In genomic region chr1:145995148-145995851, GRCh38 we compare ENCODE assay signal across 10 cellular contexts. TPM values are rescaled to one million over a fixed set of nuclear protein-coding genes. Genes with fewer than 3 reads are reported as not detected.
DNase-seq lines count a peak whose midpoint lies in the region; ATAC-seq, FAIRE-seq and TF ChIP-seq lines count a peak whose summit lies in the region.
"Had no signal": no experiment of that assay in that cellular context is flagged by ENCODE, and none has a peak within 500 bp of the region (broad histone marks: within the 10 kb centered on the region; RNA-seq: fewer than 3 reads in every experiment).

No MANE protein-coding gene starts in this region.

- no peak for FAIRE-seq in kidney (lab: Jason Lieb, UNC)
- FAIRE-seq: TTC549 had no signal

- H3K27me3 ChIP-seq in thoracic aorta (replicated peaks; ENCODE audit: insufficient read depth) = no peaks in the 10 kb centered on the region

- H3K36me3 Mint-ChIP-seq in activated CD4-positive, alpha-beta T cell treated with anti-CD3 and anti-CD28 coated beads, Interleukin-2, amount 10 ng/mL, durations not matched to agents 24 days and 14 days (ENCODE audit: low read depth) = peaks cover 48% of the 10 kb centered on the region
- peaks cover 48 to 49% of the 10 kb centered on the region in 2 donors for H3K36me3 Mint-ChIP-seq in activated naive CD4-positive, alpha-beta T cell treated with anti-CD3 and anti-CD28 coated beads, Interleukin-2, amount 50 U/mL, for 72 hours

- no peaks in the 10 kb centered on the region for H3K9me3 Mint-ChIP-seq in activated CD4-positive, alpha-beta T cell treated with anti-CD3 and anti-CD28 coated beads, Interleukin-2, amount 10 ng/mL, durations not matched to agents 24 days and 14 days
- H3K9me3 Mint-ChIP-seq in activated naive CD4-positive, alpha-beta T cell treated with anti-CD3 and anti-CD28 coated beads, Interleukin-2, amount 50 U/mL, for 72 hours = no peaks in the 10 kb centered on the region

- H3K9ac ChIP-seq in kidney (ENCODE audit: low read length in 2 of 2) = peak overlapping the region; percentile 88 to 98

- H3K4me1 Mint-ChIP-seq in activated CD4-positive, alpha-beta T cell treated with anti-CD3 and anti-CD28 coated beads, Interleukin-2, amount 10 ng/mL, durations not matched to agents 24 days and 14 days = peaks cover 74% of the 10 kb centered on the region

- H3K36me3 ChIP-seq in kidney (ENCODE audit: control insufficient read depth in 1 of 2, insufficient read depth in 2 of 2, low read length in 2 of 2) (peaks cover 31 to 44% of the 10 kb centered on the region in 2 donors), thoracic aorta (peaks cover 19% of the 10 kb centered on the region)

- H3K4me3 ChIP-seq in kidney (ENCODE audit: low read length in 2 of 2) (peak overlapping the region; percentile 90 to 99), thoracic aorta (peak overlapping the region; percentile 94)

- H3K4me1 ChIP-seq in kidney (ENCODE audit: control insufficient read depth in 1 of 2, insufficient read depth in 1 of 2, low read depth in 1 of 2, low read length in 2 of 2) = peaks cover 11 to 16% of the 10 kb centered on the region in 2 donors
- H3K4me1 ChIP-seq in thoracic aorta (ENCODE audit: control insufficient read depth in 1 of 2, low read depth in 2 of 2) = peaks cover 40 to 64% of the 10 kb centered on the region in 2 donors

- intact Hi-C loops in activated CD4-positive, alpha-beta T cell treated with anti-CD3 and anti-CD28 coated beads, Interleukin-2, amount 10 ng/mL, durations not matched to agents 24 days and 14 days (cut with micrococcal nuclease) = loop anchor here (10.0 kb wide), 1 partner anchor 1550 kb away; the partner anchor contains the start of gene BCL9
- intact Hi-C loops in kidney (cut with DNase I) = no loop called here

- no peak for ATAC-seq in activated naive CD4-positive, alpha-beta T cell treated with anti-CD3 and anti-CD28 coated beads, Interleukin-2, amount 50 U/mL, for 72 hours
- no peak for ATAC-seq in thoracic aorta (ENCODE audit: insufficient number of reproducible peaks, low FRiP score, low read depth)
- no peak for ATAC-seq in HG03095 (IDR thresholded peaks at IDR 0.05; ENCODE audit: unreplicated experiment)
- ATAC-seq in GM18520 (IDR thresholded peaks at IDR 0.05; ENCODE audit: unreplicated experiment) = no peak

- peak overlapping the region; percentile 93 to 94 for H3K27ac ChIP-seq in kidney (ENCODE audit: low read depth in 2 of 2, low read length in 2 of 2)
- H3K27ac ChIP-seq in thoracic aorta = peak overlapping the region; percentile 84 to 89

- no peaks in the 10 kb centered on the region for H3K9me3 ChIP-seq in kidney (ENCODE audit: control insufficient read depth in 1 of 2, low read length in 2 of 2)
- no peaks in the 10 kb centered on the region for H3K9me3 ChIP-seq in thoracic aorta

- peak overlapping the region; percentile 98 for H3K27ac Mint-ChIP-seq in activated CD4-positive, alpha-beta T cell treated with anti-CD3 and anti-CD28 coated beads, Interleukin-2, amount 10 ng/mL, durations not matched to agents 24 days and 14 days
- peak overlapping the region; percentile 96 to 99 for H3K27ac Mint-ChIP-seq in activated naive CD4-positive, alpha-beta T cell treated with anti-CD3 and anti-CD28 coated beads, Interleukin-2, amount 50 U/mL, for 72 hours

- H3K4me3 Mint-ChIP-seq in activated CD4-positive, alpha-beta T cell treated with anti-CD3 and anti-CD28 coated beads, Interleukin-2, amount 10 ng/mL, durations not matched to agents 24 days and 14 days = peak overlapping the region; percentile 93

- H3K27me3 Mint-ChIP-seq in activated CD4-positive, alpha-beta T cell treated with anti-CD3 and anti-CD28 coated beads, Interleukin-2, amount 10 ng/mL, durations not matched to agents 24 days and 14 days = no peaks in the 10 kb centered on the region

- no peak for TF ChIP-seq CTCF in kidney (IDR thresholded peaks at IDR 0.05; ENCODE audit: borderline replicate concordance, extremely low read depth, insufficient read depth)
- TF ChIP-seq CTCF in thoracic aorta (IDR thresholded peaks at IDR 0.05) = no peak

- DNase-seq in activated CD4-positive, alpha-beta T cell treated with anti-CD3 and anti-CD28 coated beads, Interleukin-2, amount 10 ng/mL, durations not matched to agents 24 days and 14 days = no peak
- no peak for DNase-seq in activated CD4-positive, alpha-beta T cell treated with anti-CD3 and anti-CD28 coated beads, Interleukin-2, amount 50 U/mL, for 48 hours
- no peak for DNase-seq in activated naive CD4-positive, alpha-beta T cell treated with anti-CD3 and anti-CD28 coated beads, Interleukin-2, amount 50 U/mL, for 72 hours (ENCODE audit: low spot score in 2 of 2)
- DNase-seq in kidney (no peak), thoracic aorta (ENCODE audit: low spot score) (no peak), AG08395 (ENCODE audit: low spot score) (no peak)

RNA-seq across cellular contexts. Expression of gene TXNIP, which starts 1.1 kb away (rescaled TPM):
- total RNA-seq in activated CD4-positive, alpha-beta T cell treated with anti-CD3 and anti-CD28 coated beads, Interleukin-2, amount 10 ng/mL, durations not matched to agents 24 days and 14 days = 83.4 and 85.2 TPM in 2 replicates
- 100 to 1,000 TPM in 1 of 2 donors, 10 to 100 TPM in 1; 67.9 to 120 TPM for total RNA-seq in activated naive CD4-positive, alpha-beta T cell treated with anti-CD3 and anti-CD28 coated beads, Interleukin-2, amount 50 U/mL, for 72 hours
- total RNA-seq in kidney = 1,197 TPM
- 356 TPM for polyA plus RNA-seq in kidney (ENCODE audit: insufficient read depth, low read depth, low replicate concordance)
- total RNA-seq in thoracic aorta = 100 to 1,000 TPM; 423 to 622 TPM

RNA-seq across cellular contexts. Expression of gene HJV, which starts 26.2 kb away (rescaled TPM):
- total RNA-seq in activated CD4-positive, alpha-beta T cell treated with anti-CD3 and anti-CD28 coated beads, Interleukin-2, amount 10 ng/mL, durations not matched to agents 24 days and 14 days = not detected in 2 replicates
- total RNA-seq in activated naive CD4-positive, alpha-beta T cell treated with anti-CD3 and anti-CD28 coated beads, Interleukin-2, amount 50 U/mL, for 72 hours = not detected
- total RNA-seq in kidney (not detected), thoracic aorta (not detected)
- polyA plus RNA-seq in kidney (ENCODE audit: insufficient read depth, low read depth, low replicate concordance) = 1.3 TPM
- total RNA-seq: Daoy had no signal

RNA-seq across cellular contexts. Expression of gene POLR3GL, which starts 30.8 kb away (rescaled TPM):
- total RNA-seq in activated CD4-positive, alpha-beta T cell treated with anti-CD3 and anti-CD28 coated beads, Interleukin-2, amount 10 ng/mL, durations not matched to agents 24 days and 14 days = 12.1 and 12.6 TPM in 2 replicates
- total RNA-seq in activated naive CD4-positive, alpha-beta T cell treated with anti-CD3 and anti-CD28 coated beads, Interleukin-2, amount 50 U/mL, for 72 hours = 10 to 100 TPM; 22.0 to 31.9 TPM
- total RNA-seq in kidney (19.0 TPM), thoracic aorta (10 to 100 TPM; 16.9 TPM)
- polyA plus RNA-seq in kidney (ENCODE audit: insufficient read depth, low read depth, low replicate concordance) = 45.6 TPM

RNA-seq across cellular contexts. Expression of gene ANKRD34A, which starts 30.9 kb away (rescaled TPM):
- total RNA-seq in activated CD4-positive, alpha-beta T cell treated with anti-CD3 and anti-CD28 coated beads, Interleukin-2, amount 10 ng/mL, durations not matched to agents 24 days and 14 days = 4.8 and 5.2 TPM in 2 replicates
- total RNA-seq in activated naive CD4-positive, alpha-beta T cell treated with anti-CD3 and anti-CD28 coated beads, Interleukin-2, amount 50 U/mL, for 72 hours = 1 to 10 TPM; 5.4 to 9.1 TPM
- total RNA-seq in kidney = 0.76 TPM
- polyA plus RNA-seq in kidney (ENCODE audit: insufficient read depth, low read depth, low replicate concordance) = 0.37 TPM
- 1 to 10 TPM; 1.1 TPM for total RNA-seq in thoracic aorta
- total RNA-seq: Daoy had no signal

RNA-seq across cellular contexts. Expression of gene LIX1L, which starts 37.5 kb away (rescaled TPM):
- total RNA-seq in activated CD4-positive, alpha-beta T cell treated with anti-CD3 and anti-CD28 coated beads, Interleukin-2, amount 10 ng/mL, durations not matched to agents 24 days and 14 days = 37.8 and 38.4 TPM in 2 replicates
- 10 to 100 TPM; 47.9 to 50.1 TPM for total RNA-seq in activated naive CD4-positive, alpha-beta T cell treated with anti-CD3 and anti-CD28 coated beads, Interleukin-2, amount 50 U/mL, for 72 hours
- total RNA-seq in kidney (27.8 TPM), thoracic aorta (10 to 100 TPM; 45.4 to 49.5 TPM)
- 10.0 TPM for polyA plus RNA-seq in kidney (ENCODE audit: insufficient read depth, low read depth, low replicate concordance)
